Comparison of ENCODE assay signal across 12 cellular contexts in genomic region chr6:12890171-12890790, GRCh38.
DNase-seq lines count a peak whose midpoint lies in the region; ATAC-seq and TF ChIP-seq lines count a peak whose summit lies in the region.
"Had no signal": no experiment of that assay in that cellular context is flagged by ENCODE, and none has a peak within 500 bp of the region (broad histone marks: within the 10 kb centered on the region; RNA-seq: fewer than 3 reads in every experiment).

No MANE protein-coding gene starts in this region.

- H3K36me3 ChIP-seq in PC-9 (ENCODE audit: low read depth) (no peaks in the 10 kb centered on the region), hepatocyte (replicated peaks; ENCODE audit: insufficient read depth, low read depth) (no peaks in the 10 kb centered on the region)

- DNase-seq in activated T-cell treated with anti-CD3 and anti-CD28 coated beads, Interleukin-2, amount 50 U/mL, for 24 hours: peak; percentile 43
- DNase-seq in activated T-cell treated with anti-CD3 and anti-CD28 coated beads, Interleukin-2, amount 50 U/mL, for 4 hours: no peak
- DNase-seq in PC-9 (peak in 1 of 2 experiments; percentile 15), erythroblast (lab: John Stamatoyannopoulos, UW) (peak; percentile 21 to 53), HCEC 1CT (no peak), hepatocyte (ENCODE audit: low spot score) (no peak)
- peak; percentile 27 for DNase-seq in stimulated activated naive CD8-positive, alpha-beta T cell treated with anti-CD3 and anti-CD28 coated beads, Interleukin-15, Interleukin-2, amounts not matched to agents 100 U/mL and 50 U/mL, for 24 hours
- no peak for DNase-seq in effector CD8-positive, alpha-beta T cell (lab: John Stamatoyannopoulos, UW)
- DNase-seq: cortex of kidney; naive thymus-derived CD4-positive, alpha-beta T cell had no signal

- H3K9me3 ChIP-seq in PC-9 (ENCODE audit: insufficient read depth, low read depth): no peaks in the 10 kb centered on the region; the same call in 1 of the 2 replicates
- H3K9me3 ChIP-seq in hepatocyte (ENCODE audit: low read depth): peaks cover 7% of the 10 kb centered on the region

- H3K4me2 ChIP-seq in PC-9 (no peak overlapping the region), hepatocyte (no peak overlapping the region)

- H3K27me3 ChIP-seq in PC-9 (ENCODE audit: insufficient read depth, low read depth): peaks cover 21% of the 10 kb centered on the region
- no peaks in the 10 kb centered on the region for H3K27me3 ChIP-seq in hepatocyte

- TF ChIP-seq CTCF in PC-9 (conservative IDR thresholded peaks at IDR 0.05) (peak; percentile 73), hepatocyte (IDR thresholded peaks at IDR 0.05; ENCODE audit: poor library complexity) (no peak)

- H2AFZ ChIP-seq in PC-9: no peak overlapping the region
- no peak overlapping the region for H2AFZ ChIP-seq in hepatocyte

- H3K4me3 Mint-ChIP-seq in activated T-cell treated with anti-CD3 and anti-CD28 coated beads, Interleukin-2, amount 50 U/mL, for 24 hours: no peak overlapping the region
- H3K4me3 Mint-ChIP-seq in activated T-cell treated with anti-CD3 and anti-CD28 coated beads, Interleukin-2, amount 50 U/mL, for 4 hours: no peak overlapping the region
- H3K4me3 Mint-ChIP-seq: naive thymus-derived CD4-positive, alpha-beta T cell; stimulated activated naive CD8-positive, alpha-beta T cell treated with anti-CD3 and anti-CD28 coated beads, Interleukin-15, Interleukin-2, amounts not matched to agents 100 ng/mL and 50 ng/mL, for 24 hours; T-cell had no signal

- POLR2A ChIA-PET in PC-9 (lab: Charles Lee; ENCODE audit: unreplicated experiment): no interaction called here

- H3K27ac ChIP-seq in PC-9 (no peak overlapping the region), hepatocyte (no peak overlapping the region)

- peaks cover 19% of the 10 kb centered on the region for H3K27me3 Mint-ChIP-seq in activated T-cell treated with anti-CD3 and anti-CD28 coated beads, Interleukin-2, amount 50 U/mL, for 24 hours
- H3K27me3 Mint-ChIP-seq in activated T-cell treated with anti-CD3 and anti-CD28 coated beads, Interleukin-2, amount 50 U/mL, for 4 hours (ENCODE audit: low read depth): peaks cover 6% of the 10 kb centered on the region

- ATAC-seq in activated T-cell treated with anti-CD3 and anti-CD28 coated beads, Interleukin-2, amount 50 U/mL, for 4 hours: no peak
- no peak for ATAC-seq in stimulated activated naive CD8-positive, alpha-beta T cell treated with anti-CD3 and anti-CD28 coated beads, Interleukin-15, Interleukin-2, amounts not matched to agents 100 U/mL and 50 U/mL, for 24 hours
- ATAC-seq: naive thymus-derived CD4-positive, alpha-beta T cell; T-cell had no signal

- BruUV-seq in PC-9 (replicated peaks; lab: Mats Ljungman, UMichigan): no TSS peak

- 95% methylated on average over 9 of the region's 9 CpGs for WGBS in hepatocyte (ENCODE audit: low lambda C conversion rate, missing lambda C conversion rate)

- H4K20me1 ChIP-seq in PC-9 (ENCODE audit: insufficient read depth) (no peaks in the 10 kb centered on the region), hepatocyte (ENCODE audit: insufficient read depth, poor library complexity, severe bottlenecking) (no peaks in the 10 kb centered on the region)

- no peaks in the 10 kb centered on the region for H3K4me1 Mint-ChIP-seq in activated T-cell treated with anti-CD3 and anti-CD28 coated beads, Interleukin-2, amount 50 U/mL, for 24 hours (ENCODE audit: low read depth)
- no peaks in the 10 kb centered on the region for H3K4me1 Mint-ChIP-seq in activated T-cell treated with anti-CD3 and anti-CD28 coated beads, Interleukin-2, amount 50 U/mL, for 4 hours (ENCODE audit: low read depth)
- H3K4me1 Mint-ChIP-seq: T-cell had no signal

- H3K9me2 ChIP-seq in PC-9 (ENCODE audit: insufficient read depth) (no peaks in the 10 kb centered on the region), hepatocyte (replicated peaks; ENCODE audit: insufficient read depth) (no peaks in the 10 kb centered on the region)

- intact Hi-C loops in PC-9 (cut with micrococcal nuclease; ENCODE audit: unreplicated experiment): loop anchor here (5.0 to 10.0 kb wide), 2 partner anchors 603 to 1235 kb away; no protein-coding TSS in a partner anchor

- CTCF ChIA-PET in PC-9 (lab: Charles Lee): no interaction called here

- H3K79me2 ChIP-seq in PC-9 (ENCODE audit: low read depth) (no peaks in the 10 kb centered on the region), hepatocyte (no peaks in the 10 kb centered on the region)

- H3K4me3 ChIP-seq in PC-9 (no peak overlapping the region), hepatocyte (no peak overlapping the region)

- no peak overlapping the region for H3K27ac Mint-ChIP-seq in activated T-cell treated with anti-CD3 and anti-CD28 coated beads, Interleukin-2, amount 50 U/mL, for 24 hours
- H3K27ac Mint-ChIP-seq: naive thymus-derived CD4-positive, alpha-beta T cell; stimulated activated naive CD8-positive, alpha-beta T cell treated with anti-CD3 and anti-CD28 coated beads, Interleukin-15, Interleukin-2, amounts not matched to agents 100 ng/mL and 50 ng/mL, for 24 hours had no signal

- TF ChIP-seq POLR2A in erythroblast (IDR thresholded peaks at IDR 0.05; ENCODE audit: low read length): no peak

- no peaks in the 10 kb centered on the region for H3K36me3 Mint-ChIP-seq in activated T-cell treated with anti-CD3 and anti-CD28 coated beads, Interleukin-2, amount 50 U/mL, for 24 hours (ENCODE audit: low read depth)
- H3K36me3 Mint-ChIP-seq in activated T-cell treated with anti-CD3 and anti-CD28 coated beads, Interleukin-2, amount 50 U/mL, for 4 hours (ENCODE audit: insufficient read depth): no peaks in the 10 kb centered on the region
- H3K36me3 Mint-ChIP-seq: naive thymus-derived CD4-positive, alpha-beta T cell; T-cell had no signal

- H3K9me3 Mint-ChIP-seq in activated T-cell treated with anti-CD3 and anti-CD28 coated beads, Interleukin-2, amount 50 U/mL, for 24 hours: peaks cover 13% of the 10 kb centered on the region
- peaks cover 13% of the 10 kb centered on the region for H3K9me3 Mint-ChIP-seq in activated T-cell treated with anti-CD3 and anti-CD28 coated beads, Interleukin-2, amount 50 U/mL, for 4 hours

- H3K4me1 ChIP-seq in PC-9 (replicated peaks; ENCODE audit: insufficient read depth): no peaks in the 10 kb centered on the region
- no peaks in the 10 kb centered on the region for H3K4me1 ChIP-seq in hepatocyte (ENCODE audit: insufficient read depth)

- H3F3A ChIP-seq in PC-9 (ENCODE audit: insufficient read depth, low read depth): no peaks in the 10 kb centered on the region

Comparison
In these comparisons a context has a peak if more than half of its experiments do, and no peak if none do; other contexts are left out.
1. DNase-seq: peak in activated T-cell treated with anti-CD3 and anti-CD28 coated beads, Interleukin-2, amount 50 U/mL, for 24 hours (single experiment), erythroblast (2 of 2) and stimulated activated naive CD8-positive, alpha-beta T cell treated with anti-CD3 and anti-CD28 coated beads, Interleukin-15, Interleukin-2, amounts not matched to agents 100 U/mL and 50 U/mL, for 24 hours (single experiment); none in activated T-cell treated with anti-CD3 and anti-CD28 coated beads, Interleukin-2, amount 50 U/mL, for 4 hours (single experiment), effector CD8-positive, alpha-beta T cell (single experiment), HCEC 1CT (single experiment) and hepatocyte (single experiment).